Comparison of ENCODE assay signal across 17 cellular contexts in the genomic region with DNA sequence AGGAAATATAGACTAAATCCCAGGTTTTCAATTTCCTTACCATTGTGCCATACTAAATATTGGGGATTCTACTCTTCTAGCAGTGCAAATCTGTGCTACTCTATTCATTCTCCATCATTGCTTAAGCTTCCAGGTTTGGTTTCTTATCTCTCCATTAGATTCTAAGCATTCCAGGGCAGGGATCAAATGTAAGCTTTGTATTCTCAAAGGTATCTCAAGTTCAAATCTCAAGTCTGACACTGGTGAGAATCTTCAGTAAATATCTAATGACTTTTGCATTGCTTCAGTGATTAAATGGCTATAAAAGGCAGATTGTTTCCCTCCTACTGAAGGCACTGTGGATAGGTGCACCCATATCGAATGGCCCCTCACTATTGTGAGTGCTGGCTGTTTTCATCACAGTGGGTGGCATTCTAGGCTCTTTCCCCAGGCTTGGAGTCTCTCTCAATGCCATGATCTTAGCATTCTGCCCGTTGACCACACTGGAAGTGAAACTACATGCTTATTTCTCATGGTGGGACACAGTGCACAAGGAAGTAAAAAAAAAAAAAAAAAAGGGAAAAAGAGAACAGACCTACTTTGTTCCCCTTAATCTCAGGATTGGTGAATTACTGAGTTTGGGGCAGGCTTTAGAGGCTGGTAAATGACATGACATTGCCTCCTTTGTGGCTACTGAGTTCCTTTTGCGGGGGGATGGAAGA. TPM values are rescaled to one million over a fixed set of nuclear protein-coding genes. Genes with fewer than 3 reads are reported as not detected.
DNase-seq lines count a peak whose midpoint lies in the region; ATAC-seq and TF ChIP-seq lines count a peak whose summit lies in the region.
"Had no signal": no experiment of that assay in that cellular context is flagged by ENCODE, and none has a peak within 500 bp of the region (broad histone marks: within the 10 kb centered on the region; RNA-seq: fewer than 3 reads in every experiment).

No MANE protein-coding gene starts in this region.

- no peaks in the 10 kb centered on the region for H3K9me3 ChIP-seq in OCI-LY3 (ENCODE audit: insufficient read depth, low read length)
- H3K9me3 ChIP-seq in upper lobe of right lung: no peaks in the 10 kb centered on the region
- H3K9me3 ChIP-seq: prostate gland had no signal

- H3K36me3 ChIP-seq in OCI-LY3 (replicated peaks; ENCODE audit: low read depth, low read length) (no peaks in the 10 kb centered on the region), upper lobe of right lung (no peaks in the 10 kb centered on the region)
- H3K36me3 ChIP-seq: prostate gland had no signal

- no peak overlapping the region for H2AFZ ChIP-seq in OCI-LY3 (ENCODE audit: low read depth, low read length)

- intact Hi-C loops in left ventricle myocardium superior (cut with micrococcal nuclease) (no loop called here), Right ventricle myocardium inferior (cut with DNase I) (no loop called here), upper lobe of right lung (cut with DNase I) (no loop called here)

- H3K4me1 ChIP-seq in OCI-LY3 (ENCODE audit: low read length) (peaks cover 42% of the 10 kb centered on the region), upper lobe of right lung (peaks cover 13% of the 10 kb centered on the region)
- H3K4me1 ChIP-seq: prostate gland had no signal

- peak overlapping the region; percentile 30; the same call in 1 of the 2 replicates for H3K4me2 ChIP-seq in OCI-LY3 (ENCODE audit: low read length)

- no peaks in the 10 kb centered on the region for H4K20me1 ChIP-seq in OCI-LY3 (ENCODE audit: insufficient read depth, low read length)

- no peaks in the 10 kb centered on the region for H3K79me2 ChIP-seq in OCI-LY3 (ENCODE audit: low read length)

- H3K27me3 ChIP-seq in OCI-LY3 (ENCODE audit: low read depth, low read length) (no peaks in the 10 kb centered on the region), upper lobe of right lung (no peaks in the 10 kb centered on the region)

- H3K4me3 ChIP-seq in OCI-LY3 (ENCODE audit: low read length) (no peak overlapping the region), upper lobe of right lung (no peak overlapping the region)
- H3K4me3 ChIP-seq: prostate gland had no signal

- ATAC-seq in left ventricle myocardium superior: peak; percentile 45
- no peak for ATAC-seq in Right ventricle myocardium inferior
- peak; percentile 76 for ATAC-seq in upper lobe of right lung
- ATAC-seq: esophagus mucosa, PC-3 had no signal

- DNase-seq in left ventricle myocardium superior: no peak
- DNase-seq in Right ventricle myocardium inferior (ENCODE audit: missing footprints): no peak
- peak; percentile 28 for DNase-seq in epidermal melanocyte (ENCODE audit: insufficient read length, low spot score)
- no peak for DNase-seq in upper lobe of right lung
- DNase-seq in stimulated activated naive CD4-positive, alpha-beta T cell treated with Interleukin-2 at 50 U/mL for 16 hours (lab: John Stamatoyannopoulos, UW): no peak
- DNase-seq in COR-L47 (lab: John Stamatoyannopoulos, UW): no peak
- DNase-seq in stimulated activated CD4-positive, alpha-beta T cell treated with anti-CD3 and anti-CD28 coated beads, Interleukin-4, amount 100 ng/mL, for 24 hours: no peak
- DNase-seq: activated CD4-positive, alpha-beta memory T cell treated with anti-CD3 and anti-CD28 coated beads for 36 hours; activated naive CD4-positive, alpha-beta T cell treated with anti-CD3 and anti-CD28 coated beads, Interleukin-2, amount 50 U/mL, for 16 hours; H7; PC-3; T1000 had no signal

- no peak for TF ChIP-seq CTCF in OCI-LY3 (IDR thresholded peaks at IDR 0.05; ENCODE audit: low read depth, low read length)
- no peak for TF ChIP-seq CTCF in upper lobe of right lung (IDR thresholded peaks at IDR 0.05)

- peak overlapping the region; percentile 14; the same call in 1 of the 2 replicates for H3K27ac ChIP-seq in OCI-LY3 (ENCODE audit: low read length)
- H3K27ac ChIP-seq in upper lobe of right lung: no peak overlapping the region
- H3K27ac ChIP-seq: prostate gland had no signal

- no peak overlapping the region; the same call in 1 of the 2 replicates for H3K9ac ChIP-seq in OCI-LY3 (ENCODE audit: low read length)

RNA-seq across cellular contexts. Expression of a gene that starts 28.7 kb away (rescaled TPM):
- total RNA-seq in left ventricle myocardium superior (1.2 TPM), Right ventricle myocardium inferior (0.38 TPM), upper lobe of right lung (not detected)
- total RNA-seq: chondrocyte, esophagus mucosa, mesenteric fat pad, PC-3 had no signal

RNA-seq across cellular contexts. Expression of a gene that starts 40.8 kb away (rescaled TPM):
- 942 TPM for total RNA-seq in left ventricle myocardium superior
- total RNA-seq in Right ventricle myocardium inferior: 1,134 TPM
- total RNA-seq in upper lobe of right lung: 4,663 TPM
